Comparison of ENCODE assay signal across 26 cellular contexts in the genomic region with DNA sequence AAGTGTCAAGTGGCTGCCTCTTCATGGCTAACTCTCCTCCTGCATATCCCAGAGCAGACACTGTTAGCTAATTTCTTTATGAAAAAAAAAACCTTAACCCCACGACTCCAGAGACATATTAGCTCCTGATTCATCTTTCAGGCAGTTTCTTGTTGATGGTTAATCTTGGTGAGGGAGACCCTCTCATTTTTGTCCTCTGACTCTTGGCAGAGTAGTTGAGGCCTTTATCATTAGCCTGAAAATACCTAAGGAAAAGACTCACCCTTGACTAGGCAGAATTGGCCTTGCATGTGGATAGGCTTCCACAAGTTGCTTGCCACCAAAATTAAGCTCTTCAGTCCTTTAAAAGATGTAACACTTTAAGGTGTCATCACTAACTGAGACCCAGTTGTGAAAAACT. TPM values are rescaled to one million over a fixed set of nuclear protein-coding genes. Genes with fewer than 3 reads are reported as not detected.
A peak's percentile ranks its signal among the peaks of the same experiment; 100 is the strongest.
DNase-seq lines count a peak whose midpoint lies in the region; ATAC-seq and TF ChIP-seq lines count a peak whose summit lies in the region.
"Had no signal": no experiment of that assay in that cellular context is flagged by ENCODE, and none has a peak within 500 bp of the region (broad histone marks: within the 10 kb centered on the region; RNA-seq: fewer than 3 reads in every experiment).

No MANE protein-coding gene starts in this region.

- H3K4me3 Mint-ChIP-seq in activated T-cell treated with anti-CD3 and anti-CD28 coated beads, Interleukin-2, amount 50 U/mL, for 24 hours = no peak overlapping the region
- no peak overlapping the region for H3K4me3 Mint-ChIP-seq in activated T-cell treated with anti-CD3 and anti-CD28 coated beads, Interleukin-2, amount 50 U/mL, for 4 hours
- no peak overlapping the region for H3K4me3 Mint-ChIP-seq in CD8-positive, alpha-beta T cell
- no peak overlapping the region for H3K4me3 Mint-ChIP-seq in activated CD4-positive, alpha-beta memory T cell treated with anti-CD3 and anti-CD28 coated beads, Interleukin-2, amount 10 ng/mL, durations not matched to agents 7 days and 5 days
- H3K4me3 Mint-ChIP-seq: activated naive CD4-positive, alpha-beta T cell treated with anti-CD3 and anti-CD28 coated beads, Interleukin-2, amount 50 U/mL, for 24 hours; activated T-helper 1 cell treated with anti-CD3 and anti-CD28 coated beads, Interleukin-12 subunit alpha, Interleukin-12 subunit beta, Interleukin-2, Interleukin-4 antibody, amounts not matched to agents 30 ng/mL and 10 ng/mL and 1 ng/mL, durations not matched to agents 14 hours and 24 hours and 36 hours; effector memory CD8-positive, alpha-beta T cell; IgD-negative memory B cell had no signal

- H3K9me3 ChIP-seq in adipocyte (ENCODE audit: control insufficient read depth, low read length) (no peaks in the 10 kb centered on the region), transverse colon (no peaks in the 10 kb centered on the region)
- no peaks in the 10 kb centered on the region for H3K9me3 ChIP-seq in CD8-positive, alpha-beta T cell (ENCODE audit: low read length)
- H3K9me3 ChIP-seq: esophagus muscularis mucosa, heart left ventricle, MG63, psoas muscle had no signal

- POLR2A ChIA-PET in CD8-positive, alpha-beta T cell (lab: Charles Lee) = interaction anchor here (0.6 to 1.3 kb wide), 2 partner anchors 101 to 894 kb away, joined by 3 read pairs; no protein-coding TSS in a partner anchor
- POLR2A ChIA-PET in activated CD4-positive, alpha-beta memory T cell treated with anti-CD3 and anti-CD28 coated beads, Interleukin-2, amount 10 ng/mL, durations not matched to agents 7 days and 5 days (lab: Charles Lee) = interaction anchor here (1.1 to 1.5 kb wide), 2 partner anchors 43 to 102 kb away, joined by 3 to 4 read pairs; a partner anchor contains a TSS

- TF ChIP-seq POLR2A in transverse colon (IDR thresholded peaks at IDR 0.05) = no peak

- no peak overlapping the region for H3K9ac ChIP-seq in adipocyte (ENCODE audit: low read length)

- H3K4me3 ChIP-seq in adipocyte (ENCODE audit: low read length) = no peak overlapping the region
- H3K4me3 ChIP-seq in CD8-positive, alpha-beta T cell (ENCODE audit: low read depth, low read length) = no peak overlapping the region
- no peak overlapping the region for H3K4me3 ChIP-seq in transverse colon
- H3K4me3 ChIP-seq: esophagus muscularis mucosa, heart left ventricle, MG63, psoas muscle had no signal

- TF ChIP-seq EP300 in transverse colon (IDR thresholded peaks at IDR 0.05; ENCODE audit: low read depth) = no peak

- H3K4me1 Mint-ChIP-seq in activated T-cell treated with anti-CD3 and anti-CD28 coated beads, Interleukin-2, amount 50 U/mL, for 24 hours (ENCODE audit: low read depth) = no peaks in the 10 kb centered on the region
- H3K4me1 Mint-ChIP-seq in activated T-cell treated with anti-CD3 and anti-CD28 coated beads, Interleukin-2, amount 50 U/mL, for 4 hours (ENCODE audit: low read depth) = no peaks in the 10 kb centered on the region
- no peaks in the 10 kb centered on the region for H3K4me1 Mint-ChIP-seq in CD8-positive, alpha-beta T cell (ENCODE audit: low read depth)
- H3K4me1 Mint-ChIP-seq in activated CD4-positive, alpha-beta memory T cell treated with anti-CD3 and anti-CD28 coated beads, Interleukin-2, amount 10 ng/mL, durations not matched to agents 7 days and 5 days = no peaks in the 10 kb centered on the region
- H3K4me1 Mint-ChIP-seq: activated naive CD4-positive, alpha-beta T cell treated with anti-CD3 and anti-CD28 coated beads, Interleukin-2, amount 50 U/mL, for 24 hours had no signal

- ATAC-seq in activated T-cell treated with anti-CD3 and anti-CD28 coated beads, Interleukin-2, amount 50 U/mL, for 4 hours = no peak
- ATAC-seq in CD8-positive, alpha-beta T cell = no peak
- ATAC-seq: effector memory CD8-positive, alpha-beta T cell; heart left ventricle; left ventricle myocardium superior had no signal

- intact Hi-C loops in CD8-positive, alpha-beta T cell (cut with DNase I, micrococcal nuclease) = no loop called here
- intact Hi-C loops in transverse colon (cut with DNase I; ENCODE audit: low total_unique reads) = no loop called here

- in situ Hi-C loops in transverse colon (cut with MboI; ENCODE audit: low pct_ligation_motif_present in 1 of 4, low pct_unique_long_range_greater_than_20kb in 1 of 4, low sequenced_read_pairs in 3 of 4) = no loop called here

- H3K36me3 ChIP-seq in adipocyte (ENCODE audit: control insufficient read depth, insufficient read depth, low read length, severe bottlenecking) (no peaks in the 10 kb centered on the region), transverse colon (no peaks in the 10 kb centered on the region)
- H3K36me3 ChIP-seq in CD8-positive, alpha-beta T cell (ENCODE audit: insufficient read depth, low read length) = no peaks in the 10 kb centered on the region

- H3K27me3 Mint-ChIP-seq in activated T-cell treated with anti-CD3 and anti-CD28 coated beads, Interleukin-2, amount 50 U/mL, for 24 hours = no peaks in the 10 kb centered on the region
- no peaks in the 10 kb centered on the region for H3K27me3 Mint-ChIP-seq in activated T-cell treated with anti-CD3 and anti-CD28 coated beads, Interleukin-2, amount 50 U/mL, for 4 hours (ENCODE audit: low read depth)
- H3K27me3 Mint-ChIP-seq in CD8-positive, alpha-beta T cell (ENCODE audit: low read depth) = no peaks in the 10 kb centered on the region
- H3K27me3 Mint-ChIP-seq in activated CD4-positive, alpha-beta memory T cell treated with anti-CD3 and anti-CD28 coated beads, Interleukin-2, amount 10 ng/mL, durations not matched to agents 7 days and 5 days = no peaks in the 10 kb centered on the region
- H3K27me3 Mint-ChIP-seq: activated naive CD4-positive, alpha-beta T cell treated with anti-CD3 and anti-CD28 coated beads, Interleukin-2, amount 50 U/mL, for 24 hours; effector memory CD8-positive, alpha-beta T cell; IgD-negative memory B cell had no signal

- H3K36me3 Mint-ChIP-seq in activated T-cell treated with anti-CD3 and anti-CD28 coated beads, Interleukin-2, amount 50 U/mL, for 24 hours (ENCODE audit: low read depth) = peaks cover 12% of the 10 kb centered on the region
- peaks cover 3% of the 10 kb centered on the region for H3K36me3 Mint-ChIP-seq in activated T-cell treated with anti-CD3 and anti-CD28 coated beads, Interleukin-2, amount 50 U/mL, for 4 hours (ENCODE audit: insufficient read depth)
- peaks cover 12% of the 10 kb centered on the region for H3K36me3 Mint-ChIP-seq in CD8-positive, alpha-beta T cell
- peaks cover 9% of the 10 kb centered on the region for H3K36me3 Mint-ChIP-seq in activated CD4-positive, alpha-beta memory T cell treated with anti-CD3 and anti-CD28 coated beads, Interleukin-2, amount 10 ng/mL, durations not matched to agents 7 days and 5 days (ENCODE audit: low read depth)
- H3K36me3 Mint-ChIP-seq: activated naive CD4-positive, alpha-beta T cell treated with anti-CD3 and anti-CD28 coated beads, Interleukin-2, amount 50 U/mL, for 24 hours; IgD-negative memory B cell had no signal

- CTCF ChIA-PET in CD8-positive, alpha-beta T cell (lab: Charles Lee) = interaction anchor here (0.7 to 2.7 kb wide), 5 partner anchors 40 to 237 kb away, joined by 3 to 7 read pairs (median 4); no protein-coding TSS in a partner anchor
- CTCF ChIA-PET in activated CD4-positive, alpha-beta memory T cell treated with anti-CD3 and anti-CD28 coated beads, Interleukin-2, amount 10 ng/mL, durations not matched to agents 7 days and 5 days (lab: Charles Lee) = interaction anchor here (0.6 to 2.6 kb wide), 7 partner anchors 10 to 134 kb away, joined by 3 to 8 read pairs (median 4); a partner anchor contains a TSS

- H3K4me1 ChIP-seq in adipocyte (ENCODE audit: control insufficient read depth, insufficient read depth, low read length) (peaks cover 56% of the 10 kb centered on the region), transverse colon (peaks cover 0 to 6% (median 5%) of the 10 kb centered on the region in 4 donors)
- no peaks in the 10 kb centered on the region for H3K4me1 ChIP-seq in CD8-positive, alpha-beta T cell (ENCODE audit: insufficient read depth, low read length)

- H3K27ac Mint-ChIP-seq in activated T-cell treated with anti-CD3 and anti-CD28 coated beads, Interleukin-2, amount 50 U/mL, for 24 hours = peak overlapping the region; percentile 34
- H3K27ac Mint-ChIP-seq in CD8-positive, alpha-beta T cell = no peak overlapping the region
- no peak overlapping the region for H3K27ac Mint-ChIP-seq in activated CD4-positive, alpha-beta memory T cell treated with anti-CD3 and anti-CD28 coated beads, Interleukin-2, amount 10 ng/mL, durations not matched to agents 7 days and 5 days
- H3K27ac Mint-ChIP-seq: activated naive CD4-positive, alpha-beta T cell treated with anti-CD3 and anti-CD28 coated beads, Interleukin-2, amount 50 U/mL, for 24 hours; activated T-helper 1 cell treated with anti-CD3 and anti-CD28 coated beads, Interleukin-12 subunit alpha, Interleukin-12 subunit beta, Interleukin-2, Interleukin-4 antibody, amounts not matched to agents 30 ng/mL and 10 ng/mL and 1 ng/mL, durations not matched to agents 14 hours and 24 hours and 36 hours had no signal

- no peaks in the 10 kb centered on the region for H3K9me3 Mint-ChIP-seq in activated T-cell treated with anti-CD3 and anti-CD28 coated beads, Interleukin-2, amount 50 U/mL, for 24 hours
- no peaks in the 10 kb centered on the region for H3K9me3 Mint-ChIP-seq in activated T-cell treated with anti-CD3 and anti-CD28 coated beads, Interleukin-2, amount 50 U/mL, for 4 hours
- no peaks in the 10 kb centered on the region for H3K9me3 Mint-ChIP-seq in CD8-positive, alpha-beta T cell
- no peaks in the 10 kb centered on the region for H3K9me3 Mint-ChIP-seq in activated CD4-positive, alpha-beta memory T cell treated with anti-CD3 and anti-CD28 coated beads, Interleukin-2, amount 10 ng/mL, durations not matched to agents 7 days and 5 days
- H3K9me3 Mint-ChIP-seq: activated naive CD4-positive, alpha-beta T cell treated with anti-CD3 and anti-CD28 coated beads, Interleukin-2, amount 50 U/mL, for 24 hours; activated T-helper 1 cell treated with anti-CD3 and anti-CD28 coated beads, Interleukin-12 subunit alpha, Interleukin-12 subunit beta, Interleukin-2, Interleukin-4 antibody, amounts not matched to agents 30 ng/mL and 10 ng/mL and 1 ng/mL, durations not matched to agents 14 hours and 24 hours and 36 hours; effector memory CD8-positive, alpha-beta T cell; IgD-negative memory B cell had no signal

- no peak for TF ChIP-seq CTCF in CD8-positive, alpha-beta T cell (IDR thresholded peaks at IDR 0.05)
- no peak for TF ChIP-seq CTCF in transverse colon (IDR thresholded peaks at IDR 0.05)

- H3K27me3 ChIP-seq in adipocyte (replicated peaks; ENCODE audit: control insufficient read depth, insufficient read depth, low read length) (no peaks in the 10 kb centered on the region), transverse colon (no peaks in the 10 kb centered on the region)
- no peaks in the 10 kb centered on the region for H3K27me3 ChIP-seq in CD8-positive, alpha-beta T cell (ENCODE audit: insufficient read depth, low read length)
- H3K27me3 ChIP-seq: esophagus muscularis mucosa, heart left ventricle, MG63 had no signal

- no peak overlapping the region for H3K27ac ChIP-seq in CD8-positive, alpha-beta T cell (ENCODE audit: low read depth, low read length)
- no peak overlapping the region for H3K27ac ChIP-seq in transverse colon
- H3K27ac ChIP-seq: 22Rv1, esophagus muscularis mucosa, heart left ventricle, HL-60, psoas muscle had no signal

- WGBS in transverse colon (ENCODE audit: low coverage in 1 of 2), 2 donors = 96 to 100% methylated on average over 1 of the region's 1 CpG

- no peak for DNase-seq in activated T-cell treated with anti-CD3 and anti-CD28 coated beads, Interleukin-2, amount 50 U/mL, for 24 hours
- DNase-seq in activated T-cell treated with anti-CD3 and anti-CD28 coated beads, Interleukin-2, amount 50 U/mL, for 4 hours = no peak
- DNase-seq in adipocyte (ENCODE audit: low read depth) (peak; percentile 13), glomerular visceral epithelial cell (ENCODE audit: extremely low spot score) (peak; percentile 42), transverse colon (no peak)
- DNase-seq in CD8-positive, alpha-beta T cell = no peak
- no peak for DNase-seq in activated CD4-positive, alpha-beta memory T cell treated with anti-CD3 and anti-CD28 coated beads, Interleukin-2, amount 10 ng/mL, durations not matched to agents 7 days and 5 days
- DNase-seq in stimulated activated CD4-positive, alpha-beta T cell treated with anti-CD3 and anti-CD28 coated beads, Interleukin-4, amount 100 ng/mL, for 1 hour = no peak
- DNase-seq: activated CD4-positive, alpha-beta T cell treated with anti-CD3 and anti-CD28 coated beads for 1 hour; effector memory CD8-positive, alpha-beta T cell; heart left ventricle; left ventricle myocardium superior; MG63; NCI-H1436; NCI-H69; psoas muscle had no signal

RNA-seq across cellular contexts. Expression of a gene that starts 4.0 kb away (rescaled TPM):
- total RNA-seq in activated T-cell treated with anti-CD3 and anti-CD28 coated beads, Interleukin-2, amount 50 U/mL, for 4 hours = not detected
- total RNA-seq in CD8-positive, alpha-beta T cell = not detected
- total RNA-seq in transverse colon = not detected
- not detected for total RNA-seq in activated CD4-positive, alpha-beta memory T cell treated with anti-CD3 and anti-CD28 coated beads, Interleukin-2, amount 10 ng/mL, durations not matched to agents 7 days and 5 days
- total RNA-seq: activated T-helper 1 cell treated with anti-CD3 and anti-CD28 coated beads, Interleukin-12 subunit alpha, Interleukin-12 subunit beta, Interleukin-2, Interleukin-4 antibody, amounts not matched to agents 30 ng/mL and 10 ng/mL and 1 ng/mL, durations not matched to agents 14 hours and 24 hours and 36 hours; esophagus muscularis mucosa; H1; heart left ventricle; left ventricle myocardium superior; mononuclear cell; psoas muscle; subcutaneous adipose tissue; urinary bladder had no signal

RNA-seq across cellular contexts. Expression of a gene that starts 43.3 kb away (rescaled TPM):
- total RNA-seq in activated T-cell treated with anti-CD3 and anti-CD28 coated beads, Interleukin-2, amount 50 U/mL, for 4 hours = 10 to 100 TPM; 59.6 to 63.4 (median 60.9) TPM
- 10 to 100 TPM; 67.9 to 71.8 TPM for total RNA-seq in CD8-positive, alpha-beta T cell
- total RNA-seq in transverse colon = 10 to 100 TPM; 19.8 to 40.8 (median 25.4) TPM
- total RNA-seq in activated CD4-positive, alpha-beta memory T cell treated with anti-CD3 and anti-CD28 coated beads, Interleukin-2, amount 10 ng/mL, durations not matched to agents 7 days and 5 days = 10 to 100 TPM; 60.1 to 65.3 TPM

Comparison
In these comparisons a context has a peak if more than half of its experiments do, and no peak if none do; other contexts are left out.
1. DNase-seq: peak in adipocyte (single experiment) and glomerular visceral epithelial cell (single experiment); none in activated T-cell treated with anti-CD3 and anti-CD28 coated beads, Interleukin-2, amount 50 U/mL, for 24 hours (single experiment), activated T-cell treated with anti-CD3 and anti-CD28 coated beads, Interleukin-2, amount 50 U/mL, for 4 hours (single experiment), CD8-positive, alpha-beta T cell (0 of 7), transverse colon (single experiment), activated CD4-positive, alpha-beta memory T cell treated with anti-CD3 and anti-CD28 coated beads, Interleukin-2, amount 10 ng/mL, durations not matched to agents 7 days and 5 days (single experiment) and stimulated activated CD4-positive, alpha-beta T cell treated with anti-CD3 and anti-CD28 coated beads, Interleukin-4, amount 100 ng/mL, for 1 hour (single experiment).